In the genomic region with DNA sequence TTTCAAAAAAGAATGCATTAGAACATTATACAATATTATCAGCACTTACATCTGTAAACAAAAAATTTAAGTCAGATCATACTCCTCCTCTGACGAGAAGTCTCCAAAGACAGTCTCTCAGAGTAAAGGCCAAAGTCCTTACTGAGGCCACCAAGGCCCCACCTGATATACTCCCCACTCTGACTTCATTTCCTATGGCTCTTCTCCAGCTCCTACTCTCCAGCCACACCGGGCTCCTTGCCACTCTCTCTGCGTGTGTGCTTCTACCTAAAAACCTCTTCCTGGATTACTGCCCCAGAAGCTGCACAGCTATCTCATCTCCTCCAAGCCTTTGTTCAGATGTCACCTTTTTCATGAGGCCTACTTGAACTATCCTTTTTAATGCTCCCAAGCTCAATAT, we compare ENCODE assay signal across 16 cellular contexts. TPM values are rescaled to one million over a fixed set of nuclear protein-coding genes. Genes with fewer than 3 reads are reported as not detected.
DNase-seq lines count a peak whose midpoint lies in the region; ATAC-seq, FAIRE-seq and TF ChIP-seq lines count a peak whose summit lies in the region.
"Had no signal": no experiment of that assay in that cellular context is flagged by ENCODE, and none has a peak within 500 bp of the region (broad histone marks: within the 10 kb centered on the region; RNA-seq: fewer than 3 reads in every experiment).

No MANE protein-coding gene starts in this region.

- TF ChIP-seq POLR2A in H54 (IDR thresholded peaks at IDR 0.05; ENCODE audit: low read depth, low read length), result no peak

- no peak overlapping the region for H3K4me3 ChIP-seq in mucosa of descending colon
- H3K4me3 ChIP-seq: BLaER1 treated with 17β-estradiol and CSF1 and Interleukin-3, amounts not matched to agents 10 nM and 100 nM had no signal

- no peaks in the 10 kb centered on the region for H3K27me3 Mint-ChIP-seq in T-helper 17 cell
- H3K27me3 Mint-ChIP-seq: activated CD4-positive, alpha-beta T cell treated with anti-CD3 and anti-CD28 coated beads, Interleukin-2, amount 10 ng/mL, durations not matched to agents 7 days and 5 days had no signal

- ATAC-seq in T-helper 17 cell, result no peak
- peak; percentile 62 for ATAC-seq in Right ventricle myocardium superior (ENCODE audit: poor library complexity)
- peak; percentile 74 for ATAC-seq in mucosa of descending colon
- ATAC-seq: activated T-cell treated with anti-CD3 and anti-CD28 coated beads, Interleukin-2, amount 50 U/mL, for 4 hours had no signal

- intact Hi-C loops in Right ventricle myocardium superior (cut with DNase I), result no loop called here
- intact Hi-C loops in mucosa of descending colon (cut with DNase I, micrococcal nuclease), result no loop called here

- FAIRE-seq in H54 (lab: Jason Lieb, UNC), result peak; percentile 84
- FAIRE-seq in frontal cortex (lab: Jason Lieb, UNC), result no peak
- FAIRE-seq in GM19239 (lab: Jason Lieb, UNC), result no peak

- peak overlapping the region; percentile 60 for H3K4me3 Mint-ChIP-seq in T-helper 17 cell
- H3K4me3 Mint-ChIP-seq: activated CD4-positive, alpha-beta T cell treated with anti-CD3 and anti-CD28 coated beads, Interleukin-2, amount 10 ng/mL, durations not matched to agents 7 days and 5 days; activated T-cell treated with anti-CD3 and anti-CD28 coated beads, Interleukin-2, amount 50 U/mL, for 4 hours had no signal

- peaks cover 7% of the 10 kb centered on the region for H3K36me3 Mint-ChIP-seq in T-helper 17 cell (ENCODE audit: low read depth)

- H3K4me1 ChIP-seq in mucosa of descending colon (ENCODE audit: low read depth), result peaks cover 20% of the 10 kb centered on the region

- H3K27ac Mint-ChIP-seq in T-helper 17 cell, result peak overlapping the region; percentile 82
- H3K27ac Mint-ChIP-seq: activated CD4-positive, alpha-beta T cell treated with anti-CD3 and anti-CD28 coated beads, Interleukin-2, amount 10 ng/mL, durations not matched to agents 7 days and 5 days had no signal

- H3K36me3 ChIP-seq in mucosa of descending colon (ENCODE audit: low read depth), result peaks cover 1% of the 10 kb centered on the region

- H3K9me3 ChIP-seq in T-helper 17 cell (ENCODE audit: control insufficient read depth, low read length, poor library complexity, severe bottlenecking) (no peaks in the 10 kb centered on the region), mucosa of descending colon (no peaks in the 10 kb centered on the region)
- H3K9me3 ChIP-seq: BLaER1 treated with 17β-estradiol and CSF1 and Interleukin-3, amounts not matched to agents 10 nM and 100 nM had no signal

- H3K4me1 Mint-ChIP-seq in T-helper 17 cell, result peaks cover 27% of the 10 kb centered on the region

- no peak for TF ChIP-seq CTCF in mucosa of descending colon (IDR thresholded peaks at IDR 0.05)

- DNase-seq in H54 (ENCODE audit: insufficient read length, low spot score) (no peak), T-helper 17 cell (no peak), Right ventricle myocardium superior (no peak), mucosa of descending colon (peak in 2 of 3 donors; percentile 40 to 50), T-helper 9 cell (no peak), frontal cortex (ENCODE audit: low spot score in 2 of 2) (no peak), NCI-H146 (lab: John Stamatoyannopoulos, UW) (no peak), GM19239 (ENCODE audit: insufficient read length, low spot score) (no peak)
- DNase-seq: activated CD4-positive, alpha-beta T cell treated with anti-CD3 and anti-CD28 coated beads, Interleukin-2, amount 10 ng/mL, durations not matched to agents 7 days and 5 days; activated T-cell treated with anti-CD3 and anti-CD28 coated beads, Interleukin-2, amount 50 U/mL, for 4 hours; DND-41; effector memory CD4-positive, alpha-beta T cell; NCI-H187; NCI-H748 treated with DMSO at 0.1 percent for 48 hours; RPMI8226 had no signal

RNA-seq across cellular contexts. Expression of a gene that starts 5.0 kb away (rescaled TPM):
- total RNA-seq in T-helper 17 cell (10 to 100 TPM; 47.9 to 50.1 TPM), Right ventricle myocardium superior (16.3 TPM), mucosa of descending colon (10 to 100 TPM; 20.7 to 28.2 (median 21.3) TPM), frontal cortex (9.4 TPM)

Comparison
In these comparisons a context has a peak if more than half of its experiments do, and no peak if none do; other contexts are left out.
1. DNase-seq: peak in mucosa of descending colon (2 of 3); none in H54 (single experiment), T-helper 17 cell (0 of 3), Right ventricle myocardium superior (single experiment), T-helper 9 cell (single experiment), frontal cortex (0 of 2), NCI-H146 (single experiment) and GM19239 (single experiment).